15 cellular contexts compared by ENCODE assay signal in genomic region chr11:7418061-7418460, GRCh38.
"Had no signal": no experiment of that assay in that cellular context is flagged by ENCODE, and none has a peak within 500 bp of the region (broad histone marks: within the 10 kb centered on the region; RNA-seq: fewer than 3 reads in every experiment).

No MANE protein-coding gene starts in this region.

- H3K36me3 ChIP-seq: adrenal gland, pancreas, sigmoid colon, upper lobe of right lung, WERI-Rb-1 had no signal

- H3K36me3 Mint-ChIP-seq: activated naive CD4-positive, alpha-beta T cell treated with anti-CD3 and anti-CD28 coated beads, Interleukin-2, amount 50 U/mL, for 24 hours had no signal

- H3K9me3 Mint-ChIP-seq: activated CD4-positive, alpha-beta memory T cell treated with anti-CD3 and anti-CD28 coated beads, Interleukin-2, amount 10 ng/mL, durations not matched to agents 7 days and 5 days; activated naive CD4-positive, alpha-beta T cell treated with anti-CD3 and anti-CD28 coated beads, Interleukin-2, amount 50 U/mL, for 24 hours; activated T-cell treated with anti-CD3 and anti-CD28 coated beads, Interleukin-2, amount 50 U/mL, for 24 hours; dendritic cell treated with granulocyte-macrophage colony-stimulating factor and Interleukin-4, amounts not matched to agents 40 ng/mL and 50 ng/mL, for 4 days; stimulated activated naive CD8-positive, alpha-beta T cell treated with anti-CD3 and anti-CD28 coated beads, Interleukin-15, amount 100 ng/mL, for 72 hours had no signal

- DNase-seq: activated CD4-positive, alpha-beta memory T cell treated with anti-CD3 and anti-CD28 coated beads, Interleukin-2, amount 10 ng/mL, durations not matched to agents 7 days and 5 days; activated T-cell treated with anti-CD3 and anti-CD28 coated beads, Interleukin-2, amount 50 U/mL, for 24 hours; adrenal gland; effector memory CD4-positive, alpha-beta T cell; mucosa of descending colon; naive thymus-derived CD4-positive, alpha-beta T cell; pancreas; sigmoid colon; stimulated activated CD4-positive, alpha-beta T cell treated with anti-CD3 and anti-CD28 coated beads, Interleukin-1b, Interleukin-23, amount 100 ng/mL, for 48 hours; stimulated activated naive CD8-positive, alpha-beta T cell treated with anti-CD3 and anti-CD28 coated beads, Interleukin-15, amount 100 ng/mL, for 72 hours; upper lobe of right lung; WERI-Rb-1 had no signal

- H3K4me3 Mint-ChIP-seq: activated CD4-positive, alpha-beta memory T cell treated with anti-CD3 and anti-CD28 coated beads, Interleukin-2, amount 10 ng/mL, durations not matched to agents 7 days and 5 days; activated naive CD4-positive, alpha-beta T cell treated with anti-CD3 and anti-CD28 coated beads, Interleukin-2, amount 50 U/mL, for 24 hours; activated T-cell treated with anti-CD3 and anti-CD28 coated beads, Interleukin-2, amount 50 U/mL, for 24 hours; dendritic cell treated with granulocyte-macrophage colony-stimulating factor and Interleukin-4, amounts not matched to agents 40 ng/mL and 50 ng/mL, for 4 days; naive thymus-derived CD4-positive, alpha-beta T cell; stimulated activated naive CD8-positive, alpha-beta T cell treated with anti-CD3 and anti-CD28 coated beads, Interleukin-15, amount 100 ng/mL, for 72 hours had no signal

- ATAC-seq: left lobe of liver; mucosa of descending colon; naive thymus-derived CD4-positive, alpha-beta T cell; pancreas; stimulated activated naive CD8-positive, alpha-beta T cell treated with anti-CD3 and anti-CD28 coated beads, Interleukin-15, amount 100 ng/mL, for 72 hours; upper lobe of right lung had no signal

- H3K4me1 ChIP-seq: adrenal gland, pancreas, sigmoid colon, upper lobe of right lung had no signal

- H3K4me3 ChIP-seq: adrenal gland, mucosa of descending colon, pancreas, sigmoid colon, upper lobe of right lung had no signal

- H3K27ac Mint-ChIP-seq: activated CD4-positive, alpha-beta memory T cell treated with anti-CD3 and anti-CD28 coated beads, Interleukin-2, amount 10 ng/mL, durations not matched to agents 7 days and 5 days; activated naive CD4-positive, alpha-beta T cell treated with anti-CD3 and anti-CD28 coated beads, Interleukin-2, amount 50 U/mL, for 24 hours; activated T-cell treated with anti-CD3 and anti-CD28 coated beads, Interleukin-2, amount 50 U/mL, for 24 hours; dendritic cell treated with granulocyte-macrophage colony-stimulating factor and Interleukin-4, amounts not matched to agents 40 ng/mL and 50 ng/mL, for 4 days; naive thymus-derived CD4-positive, alpha-beta T cell; stimulated activated naive CD8-positive, alpha-beta T cell treated with anti-CD3 and anti-CD28 coated beads, Interleukin-15, amount 100 ng/mL, for 72 hours had no signal

- H3K9me3 ChIP-seq: adrenal gland, mucosa of descending colon, pancreas, upper lobe of right lung had no signal

- H3K27me3 Mint-ChIP-seq: activated naive CD4-positive, alpha-beta T cell treated with anti-CD3 and anti-CD28 coated beads, Interleukin-2, amount 50 U/mL, for 24 hours; stimulated activated naive CD8-positive, alpha-beta T cell treated with anti-CD3 and anti-CD28 coated beads, Interleukin-15, amount 100 ng/mL, for 72 hours had no signal

- H3K27ac ChIP-seq: adrenal gland, pancreas, sigmoid colon, upper lobe of right lung, WERI-Rb-1 had no signal

- H3K27me3 ChIP-seq: adrenal gland, pancreas, sigmoid colon had no signal

- FAIRE-seq: pancreas had no signal
